Comparison of ENCODE assay signal across 8 cellular contexts in genomic region chr15:75346796-75347221, GRCh38. TPM values are rescaled to one million over a fixed set of nuclear protein-coding genes. Genes with fewer than 3 reads are reported as not detected.
DNase-seq lines count a peak whose midpoint lies in the region; ATAC-seq and TF ChIP-seq lines count a peak whose summit lies in the region.

NEIL1 (plus strand) TSS chr15:75347039; CDS start chr15:75348906, 1,867 bp downstream.

- TF ChIP-seq POLR2A in thyroid gland (IDR thresholded peaks at IDR 0.05) = no peak

- ATAC-seq in lung (ENCODE audit: insufficient read depth, low FRiP score) (no peak), HG03025 (IDR thresholded peaks at IDR 0.05; ENCODE audit: low FRiP score, unreplicated experiment) (no peak), HG03442 (IDR thresholded peaks at IDR 0.05; ENCODE audit: unreplicated experiment) (no peak)

- H3K36me3 ChIP-seq in HUES6 (ENCODE audit: control insufficient read depth, insufficient read depth, low read length) (no peaks in the 10 kb centered on the region), lung (ENCODE audit: control insufficient read depth in 2 of 2, insufficient read depth in 2 of 2, low read length in 2 of 2) (no peaks in the 10 kb centered on the region), thyroid gland (no peaks in the 10 kb centered on the region)

- H3K9ac ChIP-seq in HUES6 (ENCODE audit: low read length) = peak within 1 kb of the TSS; percentile 74

- no peak within 1 kb of the TSS for H3K27ac ChIP-seq in HUES6 (ENCODE audit: low read depth, low read length)
- peak within 1 kb of the TSS; percentile 27 to 85 for H3K27ac ChIP-seq in lung (ENCODE audit: low read depth in 1 of 2, low read length in 1 of 2)
- peak within 1 kb of the TSS; percentile 34 to 53 (median 35) for H3K27ac ChIP-seq in thyroid gland

- peak within 1 kb of the TSS; percentile 63 for H3K4me3 ChIP-seq in AG04449 (ENCODE audit: low read depth, low read length)
- H3K4me3 ChIP-seq in HUES6 (ENCODE audit: low read depth, low read length) = peak within 1 kb of the TSS; percentile 91
- peak within 1 kb of the TSS; percentile 64 to 91 for H3K4me3 ChIP-seq in cardiac fibroblast (replicated peaks in 1 of 2; ENCODE audit: low read depth in 2 of 2, low read length in 2 of 2)
- peak within 1 kb of the TSS; percentile 79 for H3K4me3 ChIP-seq in lung
- peak within 1 kb of the TSS; percentile 60 to 89 (median 87) for H3K4me3 ChIP-seq in thyroid gland (replicated peaks in 1 of 3)

- H3K9me3 ChIP-seq in HUES6 (ENCODE audit: control insufficient read depth, insufficient read depth, low read depth, low read length) (no peaks in the 10 kb centered on the region), lung (ENCODE audit: control insufficient read depth in 2 of 2, insufficient read depth in 1 of 2, low read length in 1 of 2) (no peaks in the 10 kb centered on the region), thyroid gland (no peaks in the 10 kb centered on the region)

- POLR2A ChIA-PET in AG04449 (lab: Yijun Ruan, JAX) = no interaction called here

- peaks cover 6% of the 10 kb centered on the region; the same call in 1 of the 2 replicates for H3K4me1 ChIP-seq in HUES6 (ENCODE audit: control insufficient read depth, insufficient read depth, low read length)
- peaks cover 0 to 17% of the 10 kb centered on the region in 2 donors for H3K4me1 ChIP-seq in lung (ENCODE audit: control insufficient read depth in 2 of 2, insufficient read depth in 2 of 2, low read length in 2 of 2)
- H3K4me1 ChIP-seq in thyroid gland = peaks cover 6 to 12% of the 10 kb centered on the region in 2 donors

- H3K27me3 ChIP-seq in HUES6 (ENCODE audit: control insufficient read depth, insufficient read depth, low read length) = peaks cover 40% of the 10 kb centered on the region
- no peaks in the 10 kb centered on the region for H3K27me3 ChIP-seq in lung (ENCODE audit: control insufficient read depth, insufficient read depth)
- H3K27me3 ChIP-seq in thyroid gland = no peaks in the 10 kb centered on the region

- intact Hi-C loops in thyroid gland (cut with DNase I) = no loop called here

- no peak for TF ChIP-seq CTCF in AG04449 (IDR thresholded peaks at IDR 0.05; ENCODE audit: insufficient read depth, low read length, missing control alignments)
- no peak for TF ChIP-seq CTCF in cardiac fibroblast (IDR thresholded peaks at IDR 0.05; ENCODE audit: low read depth, low read length)
- TF ChIP-seq CTCF in lung (IDR thresholded peaks at IDR 0.05; ENCODE audit: control extremely low read depth, extremely low read depth) = no peak
- no peak for TF ChIP-seq CTCF in thyroid gland (IDR thresholded peaks at IDR 0.05)

- 13 to 14% methylated on average over 20 of the region's 20 CpGs for WGBS in lung, 2 donors
- 24 to 25% methylated on average over 20 of the region's 20 CpGs for WGBS in thyroid gland, 2 donors

- CTCF ChIA-PET in AG04449 (lab: Yijun Ruan, JAX) = no interaction called here

- no peak for DNase-seq in AG04449 (ENCODE audit: low read depth, low spot score)
- peak in 1 of 2 donors; percentile 14 for DNase-seq in cardiac fibroblast (ENCODE audit: low read depth in 2 of 2)
- peak; percentile 46 for DNase-seq in lung (ENCODE audit: low spot score)
- DNase-seq in thyroid gland = peak; percentile 20 to 33
- DNase-seq in GM19240 (ENCODE audit: insufficient read length, low spot score) = no peak

RNA-seq across cellular contexts. Expression of gene NEIL1, which starts in this region (rescaled TPM):
- total RNA-seq in lung (10 to 100 TPM; 36.4 to 46.8 TPM), thyroid gland (10 to 100 TPM; 25.2 to 71.9 (median 48.8) TPM)
- polyA plus RNA-seq in lung = 10 to 100 TPM; 13.8 to 36.4 TPM

Comparison
In these comparisons a context has a peak if more than half of its experiments do, and no peak if none do; other contexts are left out.
1. DNase-seq: peak in lung (single experiment) and thyroid gland (2 of 2); none in AG04449 (single experiment) and GM19240 (single experiment).
2. Peak in every context shown above with its lines, with median percentiles within 50 percentile points of each other: H3K4me3 ChIP-seq.